In genomic region chr14:68417007-68417659, GRCh38 we compare ENCODE assay signal across 15 cellular contexts.
"Had no signal": no experiment of that assay in that cellular context is flagged by ENCODE, and none has a peak within 500 bp of the region (broad histone marks: within the 10 kb centered on the region; RNA-seq: fewer than 3 reads in every experiment).

No MANE protein-coding gene starts in this region.

- H3K9me3 ChIP-seq: ovary, transverse colon had no signal

- H3K36me3 ChIP-seq: ovary, transverse colon had no signal

- FAIRE-seq: endothelial cell of umbilical vein, kidney had no signal

- ATAC-seq: left ventricle myocardium superior had no signal

- DNase-seq: activated CD4-positive, alpha-beta T cell treated with anti-CD3 and anti-CD28 coated beads, Interleukin-2, amount 10 ng/mL, durations not matched to agents 7 days and 5 days; activated naive CD8-positive, alpha-beta T cell treated with anti-CD3 and anti-CD28 coated beads, Interleukin-2, amount 10 ng/mL, durations not matched to agents 7 days and 5 days; anterior cingulate cortex; cortex of kidney; effector CD4-positive, alpha-beta T cell; foreskin fibroblast; glutamatergic neuron; hypothalamus; kidney; left ventricle myocardium superior; ovary; stimulated activated CD4-positive, alpha-beta T cell treated with anti-CD3 and anti-CD28 coated beads, Interleukin-2, amount 100 ng/mL, for 24 hours; substantia nigra; transverse colon had no signal

- H3K4me3 ChIP-seq: ovary, transverse colon had no signal

- H3K27ac ChIP-seq: transverse colon had no signal

- H3K27me3 ChIP-seq: ovary, transverse colon had no signal
